31 cellular contexts compared by ENCODE assay signal in genomic region chr9:131335356-131335755, GRCh38. TPM values are rescaled to one million over a fixed set of nuclear protein-coding genes. Genes with fewer than 3 reads are reported as not detected.
DNase-seq lines count a peak whose midpoint lies in the region; ATAC-seq, FAIRE-seq and TF ChIP-seq lines count a peak whose summit lies in the region.
"Had no signal": no experiment of that assay in that cellular context is flagged by ENCODE, and none has a peak within 500 bp of the region (broad histone marks: within the 10 kb centered on the region; RNA-seq: fewer than 3 reads in every experiment).

No MANE protein-coding gene starts in this region.

- H3K4me1 Mint-ChIP-seq in T-helper 2 cell treated with Interferon-gamma antibody and Interleukin-4, amounts not matched to agents 5 μg/mL and 100 μg/mL, for 36 hours (ENCODE audit: low read depth): peaks cover 4% of the 10 kb centered on the region
- peaks cover 15% of the 10 kb centered on the region for H3K4me1 Mint-ChIP-seq in chondrocyte (ENCODE audit: low read depth)

- H3K4me3 Mint-ChIP-seq in T-helper 2 cell treated with Interferon-gamma antibody and Interleukin-4, amounts not matched to agents 5 μg/mL and 100 μg/mL, for 36 hours: no peak overlapping the region
- H3K4me3 Mint-ChIP-seq in chondrocyte (ENCODE audit: unreplicated experiment): no peak overlapping the region
- H3K4me3 Mint-ChIP-seq: activated B cell treated with CpG ODN at 0.5 μM for 24 hours; activated CD4-positive, alpha-beta T cell treated with anti-CD3 and anti-CD28 coated beads, Interleukin-2, amount 10 ng/mL, durations not matched to agents 7 days and 5 days; activated naive CD8-positive, alpha-beta T cell treated with anti-CD3 and anti-CD28 coated beads, Interleukin-2, amount 10 ng/mL, durations not matched to agents 7 days and 5 days; HFFc6 had no signal

- H3K9me3 Mint-ChIP-seq in T-helper 2 cell treated with Interferon-gamma antibody and Interleukin-4, amounts not matched to agents 5 μg/mL and 100 μg/mL, for 36 hours: no peaks in the 10 kb centered on the region
- H3K9me3 Mint-ChIP-seq in chondrocyte (ENCODE audit: low read depth): no peaks in the 10 kb centered on the region
- H3K9me3 Mint-ChIP-seq: activated B cell treated with CpG ODN at 0.5 μM for 24 hours; activated CD4-positive, alpha-beta T cell treated with anti-CD3 and anti-CD28 coated beads, Interleukin-2, amount 10 ng/mL, durations not matched to agents 7 days and 5 days; activated naive CD8-positive, alpha-beta T cell treated with anti-CD3 and anti-CD28 coated beads, Interleukin-2, amount 10 ng/mL, durations not matched to agents 7 days and 5 days; central memory CD8-positive, alpha-beta T cell; HFFc6; naive B cell had no signal

- H3K36me3 ChIP-seq in kidney (ENCODE audit: control insufficient read depth in 1 of 2, insufficient read depth in 2 of 2, low read length in 2 of 2): no peaks in the 10 kb centered on the region
- H3K36me3 ChIP-seq in gastrocnemius medialis: no peaks in the 10 kb centered on the region
- H3K36me3 ChIP-seq: ascending aorta, esophagus squamous epithelium, prostate gland, SJCRH30 had no signal

- no peak overlapping the region for H3K27ac ChIP-seq in kidney (ENCODE audit: low read depth in 2 of 2, low read length in 2 of 2)
- H3K27ac ChIP-seq in gastrocnemius medialis: peak overlapping the region; percentile 97 to 99 (median 98)
- H3K27ac ChIP-seq: 22Rv1, esophagus squamous epithelium, prostate gland, SJCRH30, skin epidermis had no signal

- TF ChIP-seq CTCF in chondrocyte (IDR thresholded peaks at IDR 0.05) (no peak), kidney (IDR thresholded peaks at IDR 0.05; ENCODE audit: borderline replicate concordance, extremely low read depth, insufficient read depth) (no peak), gastrocnemius medialis (IDR thresholded peaks at IDR 0.05 in 4 of 5, conservative IDR thresholded peaks at IDR 0.05 in 1 of 5) (no peak)

- H3K27me3 Mint-ChIP-seq in T-helper 2 cell treated with Interferon-gamma antibody and Interleukin-4, amounts not matched to agents 5 μg/mL and 100 μg/mL, for 36 hours (ENCODE audit: low read depth): peaks cover 8% of the 10 kb centered on the region
- peaks cover 2% of the 10 kb centered on the region for H3K27me3 Mint-ChIP-seq in chondrocyte (ENCODE audit: low read depth)
- H3K27me3 Mint-ChIP-seq: central memory CD8-positive, alpha-beta T cell had no signal

- H3K9me3 ChIP-seq in kidney (ENCODE audit: control insufficient read depth in 1 of 2, low read length in 2 of 2): no peaks in the 10 kb centered on the region
- H3K9me3 ChIP-seq in gastrocnemius medialis: no peaks in the 10 kb centered on the region
- H3K9me3 ChIP-seq: ascending aorta, esophagus squamous epithelium, prostate gland had no signal

- TF ChIP-seq POLR2A in gastrocnemius medialis (IDR thresholded peaks at IDR 0.05): no peak

- no peaks in the 10 kb centered on the region for H3K27me3 ChIP-seq in gastrocnemius medialis
- H3K27me3 ChIP-seq: ascending aorta, esophagus squamous epithelium, SJCRH30 had no signal

- H3K4me3 ChIP-seq in kidney (ENCODE audit: low read length in 2 of 2) (no peak overlapping the region), gastrocnemius medialis (no peak overlapping the region)
- H3K4me3 ChIP-seq: ascending aorta, esophagus squamous epithelium, prostate gland, skin epidermis had no signal

- no peaks in the 10 kb centered on the region for H3K36me3 Mint-ChIP-seq in T-helper 2 cell treated with Interferon-gamma antibody and Interleukin-4, amounts not matched to agents 5 μg/mL and 100 μg/mL, for 36 hours (ENCODE audit: low read depth)
- no peaks in the 10 kb centered on the region for H3K36me3 Mint-ChIP-seq in chondrocyte (ENCODE audit: low read depth)
- H3K36me3 Mint-ChIP-seq: activated naive CD8-positive, alpha-beta T cell treated with anti-CD3 and anti-CD28 coated beads, Interleukin-2, amount 10 ng/mL, durations not matched to agents 7 days and 5 days; naive B cell had no signal

- H3K27ac Mint-ChIP-seq in T-helper 2 cell treated with Interferon-gamma antibody and Interleukin-4, amounts not matched to agents 5 μg/mL and 100 μg/mL, for 36 hours: peak overlapping the region; percentile 53
- no peak overlapping the region for H3K27ac Mint-ChIP-seq in chondrocyte (ENCODE audit: unreplicated experiment)
- H3K27ac Mint-ChIP-seq: activated CD4-positive, alpha-beta T cell treated with anti-CD3 and anti-CD28 coated beads, Interleukin-2, amount 10 ng/mL, durations not matched to agents 7 days and 5 days; HFFc6 had no signal

- no peaks in the 10 kb centered on the region for H3K4me1 ChIP-seq in kidney (ENCODE audit: control insufficient read depth in 1 of 2, insufficient read depth in 1 of 2, low read depth in 1 of 2, low read length in 2 of 2)
- H3K4me1 ChIP-seq in gastrocnemius medialis: peaks cover 12 to 19% of the 10 kb centered on the region in 2 donors
- H3K4me1 ChIP-seq: prostate gland, SJCRH30 had no signal

- ATAC-seq in gastrocnemius medialis: peak; percentile 11 to 28

- no peak for FAIRE-seq in kidney (lab: Jason Lieb, UNC)
- FAIRE-seq in HTR-8/SVneo (lab: Jason Lieb, UNC): no peak
- FAIRE-seq: endometrium, G401.6 had no signal

- H3K9ac ChIP-seq in kidney (ENCODE audit: low read length in 2 of 2): no peak overlapping the region

- no peak for DNase-seq in T-helper 2 cell treated with Interferon-gamma antibody and Interleukin-4, amounts not matched to agents 5 μg/mL and 100 μg/mL, for 36 hours (ENCODE audit: low spot score)
- DNase-seq in T-helper 2 cell (no peak), chondrocyte (ENCODE audit: low spot score) (peak; percentile 37), kidney (peak; percentile 20), gastrocnemius medialis (no peak), HTR-8/SVneo (ENCODE audit: insufficient read length, low spot score) (no peak), ACHN (no peak), retina (no peak)
- DNase-seq: activated B cell treated with CpG ODN at 0.5 μM for 24 hours; activated CD4-positive, alpha-beta T cell treated with anti-CD3 and anti-CD28 coated beads, Interleukin-2, amount 10 ng/mL, durations not matched to agents 7 days and 5 days; activated naive CD8-positive, alpha-beta T cell treated with anti-CD3 and anti-CD28 coated beads, Interleukin-2, amount 10 ng/mL, durations not matched to agents 7 days and 5 days; Calu3; DMS79; esophagus squamous epithelium; foreskin melanocyte; HFFc6; KBM-7; naive B cell; NCI-H1092 treated with DMSO at 0.1 percent for 48 hours; stimulated activated CD4-positive, alpha-beta T cell treated with anti-CD3 and anti-CD28 coated beads, Interleukin-1b, Interleukin-23, amount 100 ng/mL, for 48 hours; stimulated activated naive CD4-positive, alpha-beta T cell treated with Interleukin-2 at 50 U/mL for 16 hours; SW 1271 had no signal

- intact Hi-C loops in kidney (cut with DNase I): loop anchor here (5.0 kb wide), 1 partner anchor 158 kb away; no protein-coding TSS in a partner anchor
- intact Hi-C loops in gastrocnemius medialis (cut with DNase I; ENCODE audit: low total_unique reads): loop anchor here (2.0 to 5.0 kb wide), 2 partner anchors 38 to 279 kb away; no protein-coding TSS in a partner anchor

- in situ Hi-C loops in gastrocnemius medialis (cut with MboI; ENCODE audit: low sequenced_read_pairs in 4 of 4): loop anchor here (5.0 to 10.0 kb wide), 4 partner anchors 91 to 161 kb away; no protein-coding TSS in a partner anchor
- in situ Hi-C loops in ACHN (cut with HindIII; ENCODE audit: low pct_ligation_motif_present, low pct_unique_long_range_greater_than_20kb, low sequenced_read_pairs): no loop called here

RNA-seq across cellular contexts. Expression of gene PLPP7, which starts 45.8 kb away (rescaled TPM):
- 1.1 to 2.3 TPM (median 1.5 TPM) in 3 replicates for total RNA-seq in chondrocyte
- 4.0 TPM for total RNA-seq in kidney
- 5.5 TPM for polyA plus RNA-seq in kidney (ENCODE audit: insufficient read depth, low read depth, low replicate concordance)
- 100 to 1,000 TPM; 110 to 395 (median 184) TPM for total RNA-seq in gastrocnemius medialis
- total RNA-seq: Calu3, HT-29 had no signal

RNA-seq across cellular contexts. Expression of gene PRRC2B, which starts 58.5 kb away (rescaled TPM):
- 233 to 235 TPM (median 235 TPM) in 3 replicates for total RNA-seq in chondrocyte
- 227 TPM for total RNA-seq in kidney
- polyA plus RNA-seq in kidney (ENCODE audit: insufficient read depth, low read depth, low replicate concordance): 37.4 TPM
- 10 to 100 TPM; 29.9 to 41.6 (median 37.2) TPM for total RNA-seq in gastrocnemius medialis

RNA-seq across cellular contexts. Expression of gene FAM78A, which starts 59.0 kb away (rescaled TPM):
- 1.4 to 1.6 TPM (median 1.5 TPM) in 3 replicates for total RNA-seq in chondrocyte
- total RNA-seq in kidney: 6.1 TPM
- polyA plus RNA-seq in kidney (ENCODE audit: insufficient read depth, low read depth, low replicate concordance): 1.6 TPM
- 10 to 100 TPM in 2 of 4 donors, 1 to 10 TPM in 2; 3.6 to 16.0 (median 10.1) TPM for total RNA-seq in gastrocnemius medialis
- total RNA-seq: Calu3 had no signal

Comparison
In these comparisons a context has a peak if more than half of its experiments do, and no peak if none do; other contexts are left out.
1. DNase-seq: peak in chondrocyte (single experiment) and kidney (single experiment); none in T-helper 2 cell treated with Interferon-gamma antibody and Interleukin-4, amounts not matched to agents 5 μg/mL and 100 μg/mL, for 36 hours (single experiment), T-helper 2 cell (0 of 5), gastrocnemius medialis (0 of 2), HTR-8/SVneo (single experiment), ACHN (single experiment) and retina (single experiment).
2. H3K27ac ChIP-seq: peak in gastrocnemius medialis (4 of 4); none in kidney (0 of 2).
3. RNA of gene PLPP7, which starts 45.8 kb away (total RNA-seq): 110 to 395 TPM in gastrocnemius medialis; 4.0 TPM in kidney (single experiment) and 1.1 to 2.3 TPM in chondrocyte; every median in the first group is over 10 times any median in the second.